Comparison of ENCODE assay signal across 18 cellular contexts in the genomic region with DNA sequence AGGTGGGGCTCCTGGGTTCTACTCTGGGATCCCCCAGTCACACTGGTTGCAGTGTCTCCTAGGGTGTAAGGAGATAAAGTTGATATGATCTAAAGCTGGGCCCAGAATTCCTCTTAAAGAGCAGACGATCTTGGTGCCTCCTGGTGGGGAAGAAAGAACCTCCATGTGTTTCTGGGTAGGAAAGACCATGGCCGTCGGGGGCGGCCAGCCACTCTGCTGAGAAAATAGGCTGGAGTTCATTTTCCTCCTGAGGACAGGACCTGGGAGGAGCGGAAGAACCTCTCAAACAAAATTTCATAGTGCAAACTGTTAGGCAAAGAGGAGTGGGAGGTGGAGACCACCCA.
DNase-seq lines count a peak whose midpoint lies in the region; TF ChIP-seq lines count a peak whose summit lies in the region.
"Had no signal": no experiment of that assay in that cellular context is flagged by ENCODE, and none has a peak within 500 bp of the region (broad histone marks: within the 10 kb centered on the region; RNA-seq: fewer than 3 reads in every experiment).

No MANE protein-coding gene starts in this region.

- H3K36me3 Mint-ChIP-seq in HFFc6 (ENCODE audit: low read depth) (peaks cover 9% of the 10 kb centered on the region; the same call in 1 of the 2 replicates), endodermal cell (ENCODE audit: low read depth) (no peaks in the 10 kb centered on the region), nephron progenitor cell (ENCODE audit: low read depth) (no peaks in the 10 kb centered on the region)
- H3K36me3 Mint-ChIP-seq: CD14-positive monocyte; CD4-positive, alpha-beta memory T cell had no signal

- 88 to 92% methylated on average over 5 of the region's 5 CpGs for WGBS in endodermal cell (ENCODE audit: insufficient coverage in 1 of 2, insufficient read length in 1 of 2), 2 experiments

- no peak overlapping the region for H3K27ac ChIP-seq in endodermal cell (ENCODE audit: low read depth, low read length)
- H3K27ac ChIP-seq: BLaER1, HL-60 had no signal

- no peak overlapping the region for H3K9ac ChIP-seq in endodermal cell (ENCODE audit: extremely low read depth, low read length, poor library complexity, severe bottlenecking)
- H3K9ac ChIP-seq: BLaER1 had no signal

- H3K27me3 Mint-ChIP-seq in HFFc6 (ENCODE audit: insufficient read depth) (peaks cover 14% of the 10 kb centered on the region), endodermal cell (ENCODE audit: insufficient read depth) (peaks cover 4% of the 10 kb centered on the region), nephron progenitor cell (ENCODE audit: low read depth, poor library complexity) (peaks cover 31% of the 10 kb centered on the region)

- H3K36me3 ChIP-seq in BE2C (no peaks in the 10 kb centered on the region), endodermal cell (ENCODE audit: control insufficient read depth, insufficient read depth, low read length) (no peaks in the 10 kb centered on the region)
- H3K36me3 ChIP-seq: BLaER1, HAP-1 had no signal

- H3K27ac Mint-ChIP-seq in HFFc6 (no peak overlapping the region), endodermal cell (peak overlapping the region; percentile 39), nephron progenitor cell (peak overlapping the region; percentile 78)
- H3K27ac Mint-ChIP-seq: CD14-positive monocyte; CD4-positive, alpha-beta memory T cell had no signal

- DNase-seq in BE2C (no peak), HFFc6 (no peak), endodermal cell (no peak), nephron progenitor cell (no peak), nucleus accumbens (lab: John Stamatoyannopoulos, UW) (no peak), NCI-H748 (lab: John Stamatoyannopoulos, UW; ENCODE audit: unreplicated experiment) (no peak), retina (no peak)
- DNase-seq: ACHN; AML-193; CD4-positive, alpha-beta memory T cell; DMS53; DND-41; EL had no signal

- H3K4me1 ChIP-seq in BE2C = peaks cover 5% of the 10 kb centered on the region; the same call in 1 of the 2 replicates
- no peaks in the 10 kb centered on the region for H3K4me1 ChIP-seq in endodermal cell (ENCODE audit: control insufficient read depth, insufficient read depth, low read length)
- H3K4me1 ChIP-seq: BLaER1, HAP-1 had no signal

- H3K27me3 ChIP-seq in BE2C = no peaks in the 10 kb centered on the region; the same call in 1 of the 2 replicates
- no peaks in the 10 kb centered on the region for H3K27me3 ChIP-seq in endodermal cell (ENCODE audit: control insufficient read depth, insufficient read depth, low read length, poor library complexity, severe bottlenecking)
- H3K27me3 ChIP-seq: BLaER1 had no signal

- H3K4me1 Mint-ChIP-seq in HFFc6 (ENCODE audit: low read depth) (no peaks in the 10 kb centered on the region; the same call in 1 of the 2 replicates), endodermal cell (peaks cover 25% of the 10 kb centered on the region), nephron progenitor cell (peaks cover 10% of the 10 kb centered on the region)
- H3K4me1 Mint-ChIP-seq: CD14-positive monocyte; CD4-positive, alpha-beta memory T cell had no signal

- H3K4me3 Mint-ChIP-seq in HFFc6 (no peak overlapping the region), endodermal cell (no peak overlapping the region), nephron progenitor cell (no peak overlapping the region)
- H3K4me3 Mint-ChIP-seq: CD14-positive monocyte; CD4-positive, alpha-beta memory T cell had no signal

- peak; percentile 11; the same call in 1 of the 2 replicates for TF ChIP-seq CTCF in BE2C (IDR thresholded peaks at IDR 0.05; ENCODE audit: low read depth, low read length)
- peak; percentile 33; the same call in 1 of the 2 replicates for TF ChIP-seq CTCF in HFFc6 (IDR thresholded peaks at IDR 0.05)
- peak; percentile 62 for TF ChIP-seq CTCF in endodermal cell (conservative IDR thresholded peaks at IDR 0.05)
- TF ChIP-seq CTCF in nephron progenitor cell (IDR thresholded peaks at IDR 0.05) = no peak

- no peaks in the 10 kb centered on the region for H3K9me3 ChIP-seq in BE2C
- H3K9me3 ChIP-seq in endodermal cell (ENCODE audit: control insufficient read depth, low read length) = no peaks in the 10 kb centered on the region
- H3K9me3 ChIP-seq: BLaER1, HAP-1 had no signal

- H3K4me3 ChIP-seq in BE2C (ENCODE audit: low read depth, low read length) (no peak overlapping the region), endodermal cell (ENCODE audit: low read length) (no peak overlapping the region)
- H3K4me3 ChIP-seq: BLaER1, GM12878, HAP-1 had no signal

- no peaks in the 10 kb centered on the region for H3K9me3 Mint-ChIP-seq in HFFc6
- peaks cover 8% of the 10 kb centered on the region for H3K9me3 Mint-ChIP-seq in endodermal cell
- peaks cover 12% of the 10 kb centered on the region for H3K9me3 Mint-ChIP-seq in nephron progenitor cell
